Comparison of ENCODE assay signal across 20 cellular contexts in the genomic region with DNA sequence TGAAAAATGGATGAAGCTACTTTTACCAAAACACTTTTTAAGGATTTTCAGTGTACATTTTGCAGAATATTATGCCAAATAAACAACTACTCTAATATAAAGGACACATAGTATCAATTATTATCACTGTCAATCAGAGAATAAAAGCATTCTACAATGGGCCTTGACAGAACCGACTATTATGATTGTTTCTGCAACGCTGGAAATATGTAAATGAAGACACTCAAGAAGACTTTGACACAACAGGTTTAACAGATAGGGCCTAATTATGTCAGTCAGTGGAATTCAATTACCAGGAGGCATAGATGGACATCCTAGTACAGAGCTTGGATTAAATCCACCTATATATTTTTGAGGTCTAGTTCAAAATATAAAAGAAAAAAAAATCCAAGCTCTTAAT. TPM values are rescaled to one million over a fixed set of nuclear protein-coding genes. Genes with fewer than 3 reads are reported as not detected.
DNase-seq lines count a peak whose midpoint lies in the region; ATAC-seq, FAIRE-seq and TF ChIP-seq lines count a peak whose summit lies in the region.
"Had no signal": no experiment of that assay in that cellular context is flagged by ENCODE, and none has a peak within 500 bp of the region (broad histone marks: within the 10 kb centered on the region; RNA-seq: fewer than 3 reads in every experiment).

No MANE protein-coding gene starts in this region.

- TF ChIP-seq CTCF in K562 (IDR thresholded peaks at IDR 0.05 in 2 of 3, conservative IDR thresholded peaks at IDR 0.05 in 1 of 3; ENCODE audit: insufficient read depth in 2 of 3, low read depth in 1 of 3, low read length in 3 of 3): no peak

- no peaks in the 10 kb centered on the region for H3K9me3 Mint-ChIP-seq in activated CD4-positive, alpha-beta T cell treated with anti-CD3 and anti-CD28 coated beads, Interleukin-2, amount 10 ng/mL, durations not matched to agents 7 days and 5 days
- H3K9me3 Mint-ChIP-seq in activated T-helper 17 cell treated with anti-CD3 and anti-CD28 coated beads, Interleukin-2, amount 50 U/mL, for 72 hours: no peaks in the 10 kb centered on the region
- H3K9me3 Mint-ChIP-seq: CD4-positive, alpha-beta T cell; CD8-positive, alpha-beta T cell had no signal

- POLR2A ChIA-PET in K562 (lab: Yijun Ruan, JAX): interaction anchor here (0.5 to 1.1 kb wide), 3 partner anchors 10 to 801 kb away, joined by 3 read pairs; no protein-coding TSS in a partner anchor
- POLR2A ChIA-PET in activated CD4-positive, alpha-beta T cell treated with anti-CD3 and anti-CD28 coated beads, Interleukin-2, amount 10 ng/mL, durations not matched to agents 7 days and 5 days (lab: Charles Lee): no interaction called here

- no TSS peak for BruUV-seq in K562 (replicated peaks; lab: Mats Ljungman, UMichigan)

- H3K9me3 ChIP-seq in K562 (replicated peaks; ENCODE audit: control insufficient read depth, insufficient read depth, low read depth, low read length): no peaks in the 10 kb centered on the region
- H3K9me3 ChIP-seq: A549; BLaER1 treated with 17β-estradiol and CSF1 and Interleukin-3, amounts not matched to agents 10 nM and 100 nM; Caco-2 had no signal

- no peaks in the 10 kb centered on the region for H3K4me1 Mint-ChIP-seq in activated CD4-positive, alpha-beta T cell treated with anti-CD3 and anti-CD28 coated beads, Interleukin-2, amount 10 ng/mL, durations not matched to agents 7 days and 5 days
- no peaks in the 10 kb centered on the region for H3K4me1 Mint-ChIP-seq in activated T-helper 17 cell treated with anti-CD3 and anti-CD28 coated beads, Interleukin-2, amount 50 U/mL, for 72 hours
- H3K4me1 Mint-ChIP-seq: B cell had no signal

- TF ChIP-seq RAD21 in K562 (CRISPR knock-in tag; conservative IDR thresholded peaks at IDR 0.05 in 1 of 2, IDR thresholded peaks at IDR 0.05 in 1 of 2): no peak

- TF ChIP-seq EP300 in K562 (IDR thresholded peaks at IDR 0.05; ENCODE audit: low read length): no peak

- H3K27me3 ChIP-seq in K562 (ENCODE audit: control insufficient read depth in 2 of 2, insufficient read depth in 2 of 2, low read length in 2 of 2): no peaks in the 10 kb centered on the region
- H3K27me3 ChIP-seq: BLaER1 treated with 17β-estradiol and CSF1 and Interleukin-3, amounts not matched to agents 10 nM and 100 nM had no signal

- H3K4me1 ChIP-seq in K562 (replicated peaks in 1 of 2; ENCODE audit: control insufficient read depth in 2 of 2, insufficient read depth in 2 of 2, low read length in 2 of 2): no peaks in the 10 kb centered on the region
- H3K4me1 ChIP-seq: A549; BLaER1 treated with 17β-estradiol and CSF1 and Interleukin-3, amounts not matched to agents 10 nM and 100 nM; Caco-2 had no signal

- H3K27ac ChIP-seq in K562 (ENCODE audit: extremely low read depth, low read depth, low read length): no peak overlapping the region
- H3K27ac ChIP-seq: 22Rv1; A549; BLaER1 treated with 17β-estradiol and CSF1 and Interleukin-3, amounts not matched to agents 10 nM and 100 nM; C4-2B had no signal

- H3K36me3 ChIP-seq in K562 (ENCODE audit: control insufficient read depth, insufficient read depth, low read length): no peaks in the 10 kb centered on the region
- H3K36me3 ChIP-seq: BLaER1 treated with 17β-estradiol and CSF1 and Interleukin-3, amounts not matched to agents 10 nM and 100 nM had no signal

- no peak for FAIRE-seq in K562 (lab: Jason Lieb, UNC)
- FAIRE-seq: A549, D721Med, GM12891 had no signal

- H4K20me1 ChIP-seq in K562 (replicated peaks; ENCODE audit: control insufficient read depth, insufficient read depth, low read length): no peaks in the 10 kb centered on the region
- H4K20me1 ChIP-seq: BLaER1 treated with 17β-estradiol and CSF1 and Interleukin-3, amounts not matched to agents 10 nM and 100 nM had no signal

- CTCF ChIA-PET in K562 (lab: Yijun Ruan, JAX; ENCODE audit: low intra/inter-chr PET ratio): no interaction called here
- CTCF ChIA-PET in activated CD4-positive, alpha-beta T cell treated with anti-CD3 and anti-CD28 coated beads, Interleukin-2, amount 10 ng/mL, durations not matched to agents 7 days and 5 days (lab: Charles Lee): no interaction called here

- no peak for TF ChIP-seq POLR2A in K562 (conservative IDR thresholded peaks at IDR 0.05)

- no peaks in the 10 kb centered on the region for H3K9me1 ChIP-seq in K562 (ENCODE audit: control insufficient read depth, insufficient read depth, low read length)

- in situ Hi-C loops in K562 (cut with MboI): no loop called here

- WGBS in K562 (ENCODE audit: insufficient coverage, low coverage, missing lambda C conversion rate): 37% methylated on average over 2 of the region's 2 CpGs

- no peak overlapping the region for H3K4me3 Mint-ChIP-seq in activated CD4-positive, alpha-beta T cell treated with anti-CD3 and anti-CD28 coated beads, Interleukin-2, amount 10 ng/mL, durations not matched to agents 7 days and 5 days
- H3K4me3 Mint-ChIP-seq in activated T-helper 17 cell treated with anti-CD3 and anti-CD28 coated beads, Interleukin-2, amount 50 U/mL, for 72 hours: no peak overlapping the region
- H3K4me3 Mint-ChIP-seq: B cell; CD4-positive, alpha-beta T cell; CD8-positive, alpha-beta T cell had no signal

- H3K4me2 ChIP-seq in K562 (ENCODE audit: insufficient read depth, low read length): no peak overlapping the region
- H3K4me2 ChIP-seq: A549; BLaER1 treated with 17β-estradiol and CSF1 and Interleukin-3, amounts not matched to agents 10 nM and 100 nM had no signal

- no peaks in the 10 kb centered on the region for H3K27me3 Mint-ChIP-seq in activated CD4-positive, alpha-beta T cell treated with anti-CD3 and anti-CD28 coated beads, Interleukin-2, amount 10 ng/mL, durations not matched to agents 7 days and 5 days
- no peaks in the 10 kb centered on the region for H3K27me3 Mint-ChIP-seq in activated T-helper 17 cell treated with anti-CD3 and anti-CD28 coated beads, Interleukin-2, amount 50 U/mL, for 72 hours
- H3K27me3 Mint-ChIP-seq: B cell; CD4-positive, alpha-beta T cell had no signal

- H3K4me3 ChIP-seq in K562: no peak overlapping the region
- H3K4me3 ChIP-seq: A549; BLaER1 treated with 17β-estradiol and CSF1 and Interleukin-3, amounts not matched to agents 10 nM and 100 nM had no signal

- peak overlapping the region; percentile 49 for H2AFZ ChIP-seq in K562 (ENCODE audit: low read depth, low read length)

- H3K36me3 Mint-ChIP-seq in activated CD4-positive, alpha-beta T cell treated with anti-CD3 and anti-CD28 coated beads, Interleukin-2, amount 10 ng/mL, durations not matched to agents 7 days and 5 days (ENCODE audit: low read depth): no peaks in the 10 kb centered on the region
- no peaks in the 10 kb centered on the region for H3K36me3 Mint-ChIP-seq in activated T-helper 17 cell treated with anti-CD3 and anti-CD28 coated beads, Interleukin-2, amount 50 U/mL, for 72 hours (ENCODE audit: low read depth)
- H3K36me3 Mint-ChIP-seq: CD8-positive, alpha-beta T cell had no signal

- H3K9ac ChIP-seq in K562 (ENCODE audit: insufficient read depth in 1 of 2, low read depth in 2 of 2, low read length in 2 of 2): no peak overlapping the region
- H3K9ac ChIP-seq: BLaER1 treated with 17β-estradiol and CSF1 and Interleukin-3, amounts not matched to agents 10 nM and 100 nM had no signal

- H3K27ac Mint-ChIP-seq in activated CD4-positive, alpha-beta T cell treated with anti-CD3 and anti-CD28 coated beads, Interleukin-2, amount 10 ng/mL, durations not matched to agents 7 days and 5 days: no peak overlapping the region
- H3K27ac Mint-ChIP-seq in activated T-helper 17 cell treated with anti-CD3 and anti-CD28 coated beads, Interleukin-2, amount 50 U/mL, for 72 hours: no peak overlapping the region
- H3K27ac Mint-ChIP-seq: B cell; CD4-positive, alpha-beta T cell; CD8-positive, alpha-beta T cell had no signal

- intact Hi-C loops in K562 (cut with micrococcal nuclease): no loop called here

- ATAC-seq in K562: no peak
- ATAC-seq in activated T-helper 17 cell treated with anti-CD3 and anti-CD28 coated beads, Interleukin-2, amount 50 U/mL, for 72 hours (replicated peaks): no peak
- ATAC-seq: A549; CD8-positive, alpha-beta T cell had no signal

- DNase-seq in NCI-H146 (lab: John Stamatoyannopoulos, UW): peak; percentile 9
- no peak for DNase-seq in NCI-H146 treated with DMSO at 0.1 percent for 48 hours (lab: John Stamatoyannopoulos, UW; ENCODE audit: unreplicated experiment)
- no peak for DNase-seq in K562 (ENCODE audit: extremely low read depth in 1 of 4, low spot score in 3 of 4)
- DNase-seq in activated CD4-positive, alpha-beta T cell treated with anti-CD3 and anti-CD28 coated beads, Interleukin-2, amount 10 ng/mL, durations not matched to agents 7 days and 5 days: no peak
- DNase-seq: AML-193; Caco-2; Calu3; CD4-positive, alpha-beta T cell; CD8-positive, alpha-beta T cell; DMS79 treated with DMSO at 0.1 percent for 48 hours; GF-D8 had no signal

- H3K79me2 ChIP-seq in K562 (ENCODE audit: control insufficient read depth, insufficient read depth, low read length): no peaks in the 10 kb centered on the region

TF ChIP-seq in K562, 482 proteins besides CTCF, POLR2A, EP300 and RAD21 (continues in another document):
- TF ChIP-seq CBX3 (IDR thresholded peaks at IDR 0.05; ENCODE audit: borderline replicate concordance in 1 of 2, low read length in 2 of 2) (no peak), ZFX (CRISPR knock-in tag; IDR thresholded peaks at IDR 0.05) (no peak), KAT2B (IDR thresholded peaks at IDR 0.05; ENCODE audit: low read depth, low read length) (no peak)

RNA-seq across cellular contexts. Expression of gene SOX5, which starts 58.7 kb away (rescaled TPM):
- 17.1 and 17.2 TPM in 2 replicates for total RNA-seq in K562 (2011; cell fraction: chromatin; rRNA removed; ENCODE audit: low replicate concordance)
- total RNA-seq in K562 (2011; cell fraction: nucleolus; rRNA removed): 12.8 and 13.2 TPM in 2 replicates
- 11.1 and 21.6 TPM in 2 replicates for total RNA-seq in K562 (2011; cell fraction: nucleoplasm; rRNA removed)
- total RNA-seq in K562 (2014; rRNA removed) (12.5 and 13.4 TPM in 2 replicates), K562 (2014; rRNA removed; fragmentation: Illumina TruSeq; extraction: Trizol) (12.3 and 13.7 TPM in 2 replicates), K562 (2015; rRNA removed; fragmentation: Illumina TruSeq; extraction: Trizol) (8.3 and 9.3 TPM in 2 replicates), K562 (2021) (11.9 and 14.1 TPM in 2 replicates)
- polyA plus RNA-seq in K562 (2011; rRNA removed) (12.8 and 16.5 TPM in 2 replicates), K562 (2014; fragmentation: Illumina TruSeq; extraction: Trizol) (9.1 and 9.5 TPM in 2 replicates), K562 (2014; fragmentation: Nextera tagmentation; extraction: Ambion mirVana) (10 to 100 TPM; 10.9 to 12.3 TPM), K562 (2014; rRNA removed) (9.6 and 10.1 TPM in 2 replicates)
- polyA plus RNA-seq in K562 (2011; cell fraction: cytosol; rRNA removed): 7.9 and 11.8 TPM in 2 replicates
- 14.5 and 21.2 TPM in 2 replicates for polyA plus RNA-seq in K562 (2011; cell fraction: nucleus; rRNA removed)
- polyA plus RNA-seq in K562 (2012): 4.3 and 4.7 TPM in 2 replicates
- 24.7 and 33.1 TPM in 2 replicates for polyA minus RNA-seq in K562 (2011; rRNA and poly(A)+ RNA removed)
- 5.9 and 21.4 TPM in 2 replicates for polyA minus RNA-seq in K562 (2011; cell fraction: cytosol; rRNA and poly(A)+ RNA removed)
- polyA minus RNA-seq in K562 (2011; cell fraction: nucleus; rRNA and poly(A)+ RNA removed): 21.3 and 27.2 TPM in 2 replicates
- total RNA-seq in activated CD4-positive, alpha-beta T cell treated with anti-CD3 and anti-CD28 coated beads, Interleukin-2, amount 10 ng/mL, durations not matched to agents 7 days and 5 days: not detected
- total RNA-seq in activated T-helper 17 cell treated with anti-CD3 and anti-CD28 coated beads, Interleukin-2, amount 50 U/mL, for 72 hours: 1 to 10 TPM; 1.4 to 7.9 TPM
- total RNA-seq: A172; Calu3; CD4-positive, alpha-beta T cell; CD8-positive, alpha-beta T cell had no signal
- polyA plus RNA-seq: A549 had no signal
